ENCODE assay signal across 10 cellular contexts in the genomic region with DNA sequence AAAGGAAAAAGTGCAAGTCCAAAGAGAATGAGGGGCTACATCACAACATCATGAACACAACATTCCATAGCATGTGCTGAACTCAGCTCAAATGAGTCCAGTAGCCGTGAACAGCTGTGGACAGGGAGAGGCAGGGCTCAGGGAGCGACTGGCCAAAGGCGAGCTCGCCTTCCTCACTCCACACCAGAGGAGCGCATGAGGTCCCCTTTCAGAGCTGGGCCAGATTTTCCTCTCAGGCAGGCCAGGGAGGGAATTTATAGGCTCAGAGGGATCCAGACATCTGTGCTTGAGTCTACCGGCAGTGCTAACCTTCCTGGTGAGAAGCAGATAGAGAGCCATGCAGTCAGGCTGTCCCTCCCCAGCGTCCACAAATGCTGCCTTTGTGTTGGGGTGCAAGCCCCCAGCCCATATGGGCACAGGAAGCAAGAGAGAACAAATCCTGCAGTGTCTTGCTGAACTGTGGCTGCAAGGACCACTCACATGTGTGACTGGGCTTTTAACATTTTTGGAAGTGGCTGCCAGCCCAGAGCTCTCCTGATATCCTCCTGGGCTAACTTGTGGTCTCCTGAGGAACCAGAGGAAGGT. TPM values are rescaled to one million over a fixed set of nuclear protein-coding genes. Genes with fewer than 3 reads are reported as not detected.
A peak's percentile ranks its signal among the peaks of the same experiment; 100 is the strongest.
DNase-seq lines count a peak whose midpoint lies in the region; ATAC-seq and TF ChIP-seq lines count a peak whose summit lies in the region.
"Had no signal": no experiment of that assay in that cellular context is flagged by ENCODE, and none has a peak within 500 bp of the region (broad histone marks: within the 10 kb centered on the region; RNA-seq: fewer than 3 reads in every experiment).

No MANE protein-coding gene starts in this region.

- H3K27me3 Mint-ChIP-seq in activated CD8-positive, alpha-beta T cell treated with anti-CD3 and anti-CD28 coated beads, Interleukin-2, amount 10 ng/mL, durations not matched to agents 7 days and 5 days (ENCODE audit: low read depth): no peaks in the 10 kb centered on the region

- peak overlapping the region; percentile 56 for H3K27ac Mint-ChIP-seq in activated CD8-positive, alpha-beta T cell treated with anti-CD3 and anti-CD28 coated beads, Interleukin-2, amount 10 ng/mL, durations not matched to agents 7 days and 5 days

- no peaks in the 10 kb centered on the region for H3K9me3 Mint-ChIP-seq in activated CD8-positive, alpha-beta T cell treated with anti-CD3 and anti-CD28 coated beads, Interleukin-2, amount 10 ng/mL, durations not matched to agents 7 days and 5 days (ENCODE audit: insufficient read depth)

- peaks cover 6% of the 10 kb centered on the region for H3K4me1 ChIP-seq in right cardiac atrium (ENCODE audit: control insufficient read depth, insufficient read depth, low read length)

- intact Hi-C loops in right cardiac atrium (cut with DNase I): no loop called here
- intact Hi-C loops in dorsolateral prefrontal cortex (cut with DNase I): no loop called here

- peak; percentile 47 for DNase-seq in DMS 273 treated with DMSO at 0.1 percent for 48 hours (lab: John Stamatoyannopoulos, UW)
- no peak for DNase-seq in activated CD8-positive, alpha-beta T cell treated with anti-CD3 and anti-CD28 coated beads, Interleukin-2, amount 10 ng/mL, durations not matched to agents 7 days and 5 days
- peak in 1 of 3 donors; percentile 48 for DNase-seq in right cardiac atrium
- DNase-seq in pons (ENCODE audit: low spot score): peak; percentile 54
- no peak for DNase-seq in dorsolateral prefrontal cortex
- DNase-seq in middle frontal gyrus (ENCODE audit: extremely low spot score, low spot score): no peak
- DNase-seq in epidermal melanocyte (ENCODE audit: insufficient read length, low spot score): no peak
- DNase-seq: midbrain had no signal

- no peak overlapping the region for H3K4me3 Mint-ChIP-seq in activated CD8-positive, alpha-beta T cell treated with anti-CD3 and anti-CD28 coated beads, Interleukin-2, amount 10 ng/mL, durations not matched to agents 7 days and 5 days

- no peak overlapping the region for H3K27ac ChIP-seq in right cardiac atrium (ENCODE audit: low read length)
- peak overlapping the region in 21 of 59 donors; percentile 5 to 73 (median 33) for H3K27ac ChIP-seq in dorsolateral prefrontal cortex
- H3K27ac ChIP-seq: SK-N-MC had no signal

- H3K9me3 ChIP-seq in right cardiac atrium (ENCODE audit: control insufficient read depth, low read length): no peaks in the 10 kb centered on the region

- ATAC-seq in activated CD8-positive, alpha-beta T cell treated with anti-CD3 and anti-CD28 coated beads, Interleukin-2, amount 10 ng/mL, durations not matched to agents 7 days and 5 days: no peak
- ATAC-seq in right cardiac atrium: peak; percentile 59 to 66
- no peak for ATAC-seq in HG03378 (IDR thresholded peaks at IDR 0.05; ENCODE audit: unreplicated experiment)

- no peak overlapping the region for H3K4me3 ChIP-seq in right cardiac atrium (ENCODE audit: low read length)
- peak overlapping the region in 24 of 59 donors; percentile 2 to 39 (median 16) for H3K4me3 ChIP-seq in dorsolateral prefrontal cortex
- H3K4me3 ChIP-seq: SK-N-MC had no signal

- POLR2A ChIA-PET in activated CD8-positive, alpha-beta T cell treated with anti-CD3 and anti-CD28 coated beads, Interleukin-2, amount 10 ng/mL, durations not matched to agents 7 days and 5 days (lab: Charles Lee): interaction anchor here (0.6 to 2.0 kb wide), 4 partner anchors 14 to 55 kb away, joined by 3 to 9 read pairs (median 4); no protein-coding TSS in a partner anchor

- H3K4me1 Mint-ChIP-seq in activated CD8-positive, alpha-beta T cell treated with anti-CD3 and anti-CD28 coated beads, Interleukin-2, amount 10 ng/mL, durations not matched to agents 7 days and 5 days (ENCODE audit: low read depth): peaks cover 62% of the 10 kb centered on the region

- CTCF ChIA-PET in activated CD8-positive, alpha-beta T cell treated with anti-CD3 and anti-CD28 coated beads, Interleukin-2, amount 10 ng/mL, durations not matched to agents 7 days and 5 days (lab: Charles Lee): interaction anchor here (0.9 to 2.6 kb wide), 5 partner anchors 11 to 133 kb away, joined by 3 to 9 read pairs (median 4); no protein-coding TSS in a partner anchor

- peaks cover 76% of the 10 kb centered on the region for H3K36me3 Mint-ChIP-seq in activated CD8-positive, alpha-beta T cell treated with anti-CD3 and anti-CD28 coated beads, Interleukin-2, amount 10 ng/mL, durations not matched to agents 7 days and 5 days (ENCODE audit: low read depth)

- no peaks in the 10 kb centered on the region for H3K27me3 ChIP-seq in right cardiac atrium (ENCODE audit: control insufficient read depth, insufficient read depth)
- H3K27me3 ChIP-seq in dorsolateral prefrontal cortex: no peaks in the 10 kb centered on the region

- 46% methylated on average over 7 of the region's 7 CpGs for WGBS in right cardiac atrium

- no peak for TF ChIP-seq CTCF in dorsolateral prefrontal cortex (IDR thresholded peaks at IDR 0.05 in 54 of 56, conservative IDR thresholded peaks at IDR 0.05 in 2 of 56; ENCODE audit: low read depth in 1 of 56, partially characterized antibody in 56 of 56)

RNA-seq across cellular contexts. Expression of a gene that starts 32.5 kb away (rescaled TPM):
- 100 to 1,000 TPM in 1 of 2 experiments, 10 to 100 TPM in 1; 94.6 to 101 TPM for total RNA-seq in activated CD8-positive, alpha-beta T cell treated with anti-CD3 and anti-CD28 coated beads, Interleukin-2, amount 10 ng/mL, durations not matched to agents 7 days and 5 days
- total RNA-seq in right cardiac atrium (10 to 100 TPM; 10.0 to 11.4 (median 11.2) TPM), dorsolateral prefrontal cortex (10 to 100 TPM; 20.5 to 88.5 (median 62.5) TPM)
- 5.9 TPM for polyA plus RNA-seq in right cardiac atrium

Comparison
In these comparisons a context has a peak if more than half of its experiments do, and no peak if none do; other contexts are left out.
1. DNase-seq: peak in DMS 273 treated with DMSO at 0.1 percent for 48 hours (single experiment) and pons (single experiment); none in activated CD8-positive, alpha-beta T cell treated with anti-CD3 and anti-CD28 coated beads, Interleukin-2, amount 10 ng/mL, durations not matched to agents 7 days and 5 days (single experiment), dorsolateral prefrontal cortex (0 of 10), middle frontal gyrus (single experiment) and epidermal melanocyte (single experiment).
2. ATAC-seq: peak in right cardiac atrium (2 of 2); none in activated CD8-positive, alpha-beta T cell treated with anti-CD3 and anti-CD28 coated beads, Interleukin-2, amount 10 ng/mL, durations not matched to agents 7 days and 5 days (single experiment) and HG03378 (single experiment).